ENCODE assay signal across 11 cellular contexts in the genomic region with DNA sequence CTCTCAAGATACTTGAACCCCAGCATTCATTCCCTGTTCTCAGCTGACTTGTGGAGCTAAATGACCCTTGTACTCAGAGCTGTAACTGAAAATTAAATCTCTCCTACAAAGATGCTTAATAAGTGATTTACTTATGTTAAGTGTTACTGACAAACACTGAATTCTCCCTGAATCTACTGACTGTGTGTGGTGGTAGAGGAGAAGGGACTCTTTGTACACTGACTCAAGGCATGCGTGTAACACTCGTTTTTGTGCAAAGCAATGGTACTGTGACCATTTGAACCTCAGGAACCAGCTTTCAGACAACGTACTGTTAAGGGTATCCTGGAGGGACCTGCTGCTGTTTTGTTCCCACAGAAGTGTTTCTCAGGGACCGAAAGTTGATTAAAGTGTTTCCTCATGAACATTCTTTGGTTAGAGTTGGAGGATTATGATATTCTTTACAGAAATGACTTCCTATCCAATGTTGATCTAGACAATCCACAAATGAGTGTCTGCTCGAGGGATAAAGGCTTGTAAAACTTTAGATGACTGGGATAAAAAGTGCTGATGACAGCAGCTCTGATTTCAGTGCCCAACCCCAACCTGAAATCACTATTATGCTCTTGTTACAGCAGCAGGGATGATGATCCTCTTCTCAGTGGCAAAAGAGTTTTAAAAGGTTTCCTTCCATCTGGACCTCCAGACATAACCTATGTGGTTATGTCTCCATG. TPM values are rescaled to one million over a fixed set of nuclear protein-coding genes. Genes with fewer than 3 reads are reported as not detected.
A peak's percentile ranks its signal among the peaks of the same experiment; 100 is the strongest.
DNase-seq lines count a peak whose midpoint lies in the region; ATAC-seq and TF ChIP-seq lines count a peak whose summit lies in the region.
"Had no signal": no experiment of that assay in that cellular context is flagged by ENCODE, and none has a peak within 500 bp of the region (broad histone marks: within the 10 kb centered on the region; RNA-seq: fewer than 3 reads in every experiment).

No MANE protein-coding gene starts in this region.

- DNase-seq in Ammon's horn (ENCODE audit: low spot score) (peak; percentile 58), RPMI8226 (peak; percentile 43), fibroblast of peridontal ligament (ENCODE audit: extremely low read depth) (peak; percentile 23), pons (ENCODE audit: low spot score) (peak; percentile 84), omental fat pad (ENCODE audit: low spot score) (no peak), glomerular visceral epithelial cell (ENCODE audit: extremely low spot score) (no peak)
- DNase-seq in activated naive CD4-positive, alpha-beta T cell (lab: John Stamatoyannopoulos, UW) = no peak
- DNase-seq: activated CD4-positive, alpha-beta T cell treated with anti-CD3 and anti-CD28 coated beads for 36 hours; DMS53; trophoblast cell had no signal

- no peak for TF ChIP-seq CTCF in omental fat pad (IDR thresholded peaks at IDR 0.05)

- ATAC-seq in HG03196 (IDR thresholded peaks at IDR 0.05; ENCODE audit: unreplicated experiment) = no peak
- no peak for ATAC-seq in omental fat pad (ENCODE audit: low FRiP score)
- ATAC-seq: activated CD4-positive, alpha-beta T cell treated with anti-CD3 and anti-CD28 coated beads for 36 hours had no signal

RNA-seq across cellular contexts. Expression of a gene that starts 12.8 kb away (rescaled TPM):
- 10 to 100 TPM; 66.8 to 88.3 (median 74.6) TPM for total RNA-seq in omental fat pad

Comparison
In these comparisons a context has a peak if more than half of its experiments do, and no peak if none do; other contexts are left out.
1. DNase-seq: peak in Ammon's horn (single experiment), RPMI8226 (single experiment), fibroblast of peridontal ligament (single experiment) and pons (single experiment); none in omental fat pad (single experiment), glomerular visceral epithelial cell (single experiment) and activated naive CD4-positive, alpha-beta T cell (0 of 4).